ENCODE assay signal across 11 cellular contexts in the genomic region with DNA sequence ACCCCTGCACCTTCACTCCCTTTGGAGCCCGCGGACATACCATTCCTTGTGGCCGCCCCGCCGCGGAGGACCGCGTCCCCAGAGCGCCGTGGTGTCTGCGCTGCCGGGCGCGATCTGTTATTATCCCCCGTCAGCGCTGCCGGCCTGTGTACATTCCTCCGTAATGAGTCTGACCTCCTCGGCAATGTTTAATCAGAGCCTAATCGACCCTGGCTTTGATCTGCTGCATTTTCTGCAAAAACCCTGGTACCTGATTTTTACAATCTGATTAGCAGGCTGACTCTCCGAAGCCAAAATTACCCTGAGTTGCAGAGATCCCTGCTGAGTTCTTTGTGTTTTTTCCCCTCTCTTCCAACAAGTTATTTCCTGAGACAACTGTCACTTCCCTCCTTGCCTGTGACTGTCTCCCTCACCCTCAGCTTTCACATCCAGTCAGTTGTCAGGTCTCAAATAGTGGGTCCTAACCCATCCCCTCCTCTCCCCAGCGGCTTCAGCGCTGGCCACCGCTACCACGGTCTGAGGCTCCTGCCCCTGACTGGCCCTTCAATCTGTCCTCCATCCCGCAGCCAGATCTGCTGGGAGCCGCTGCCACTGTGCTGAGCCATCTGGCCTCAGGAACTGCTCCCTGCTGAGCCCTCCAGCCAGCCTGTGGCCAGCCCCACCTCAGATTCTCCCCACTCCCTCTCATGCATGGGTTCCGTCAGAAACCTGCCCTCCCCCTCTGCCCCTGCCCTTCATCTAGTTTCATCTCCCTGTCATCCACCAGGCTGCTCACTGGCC. TPM values are rescaled to one million over a fixed set of nuclear protein-coding genes. Genes with fewer than 3 reads are reported as not detected.
A peak's percentile ranks its signal among the peaks of the same experiment; 100 is the strongest.
DNase-seq lines count a peak whose midpoint lies in the region; ATAC-seq, FAIRE-seq and TF ChIP-seq lines count a peak whose summit lies in the region.
"Had no signal": no experiment of that assay in that cellular context is flagged by ENCODE, and none has a peak within 500 bp of the region (broad histone marks: within the 10 kb centered on the region; RNA-seq: fewer than 3 reads in every experiment).

No MANE protein-coding gene starts in this region.

- H3K4me1 Mint-ChIP-seq in CD8-positive, alpha-beta T cell (ENCODE audit: low read depth), result peaks cover 11% of the 10 kb centered on the region

- H3K36me3 ChIP-seq in BLaER1 (no peaks in the 10 kb centered on the region), adipocyte (ENCODE audit: control insufficient read depth, insufficient read depth, low read length, severe bottlenecking) (no peaks in the 10 kb centered on the region), kidney epithelial cell (ENCODE audit: control insufficient read depth, insufficient read depth, low read length) (no peaks in the 10 kb centered on the region), esophagus muscularis mucosa (no peaks in the 10 kb centered on the region)
- no peaks in the 10 kb centered on the region for H3K36me3 ChIP-seq in CD8-positive, alpha-beta T cell (ENCODE audit: insufficient read depth, low read length)
- H3K36me3 ChIP-seq: upper lobe of right lung had no signal

- H3K9ac ChIP-seq in BLaER1, result peak overlapping the region; percentile 3; the same call in 1 of the 2 replicates
- H3K9ac ChIP-seq in adipocyte (ENCODE audit: low read length), result no peak overlapping the region

- POLR2A ChIA-PET in CD8-positive, alpha-beta T cell (lab: Charles Lee), result no interaction called here

- H3K9me3 ChIP-seq in BLaER1 (no peaks in the 10 kb centered on the region), adipocyte (ENCODE audit: control insufficient read depth, low read length) (no peaks in the 10 kb centered on the region), esophagus muscularis mucosa (no peaks in the 10 kb centered on the region)
- H3K9me3 ChIP-seq in CD8-positive, alpha-beta T cell (ENCODE audit: low read length), result no peaks in the 10 kb centered on the region
- H3K9me3 ChIP-seq: upper lobe of right lung had no signal

- WGBS in esophagus muscularis mucosa, result 47% methylated on average over 23 of the region's 28 CpGs

- no peaks in the 10 kb centered on the region for H3K9me3 Mint-ChIP-seq in CD8-positive, alpha-beta T cell

- no peak for TF ChIP-seq CTCF in kidney epithelial cell (IDR thresholded peaks at IDR 0.05; ENCODE audit: insufficient read depth, low read length, poor library complexity, severe bottlenecking)
- TF ChIP-seq CTCF in esophagus muscularis mucosa (IDR thresholded peaks at IDR 0.05), result no peak
- no peak for TF ChIP-seq CTCF in CD8-positive, alpha-beta T cell (IDR thresholded peaks at IDR 0.05)

- peak; percentile 45 for DNase-seq in HTR-8/SVneo (ENCODE audit: insufficient read length, low spot score)
- peak; percentile 71 for DNase-seq in adipocyte (ENCODE audit: low read depth)
- peak; percentile 26 for DNase-seq in kidney epithelial cell (ENCODE audit: low read depth)
- DNase-seq in NCI-H510A treated with DMSO at 0.1 percent for 48 hours (lab: John Stamatoyannopoulos, UW), result no peak
- DNase-seq in esophagus muscularis mucosa (ENCODE audit: extremely low spot score), result no peak
- DNase-seq in GM19238 (ENCODE audit: insufficient read length, low spot score), result no peak
- no peak for DNase-seq in CD8-positive, alpha-beta T cell
- DNase-seq: activated effector memory CD4-positive, alpha-beta T cell treated with Interleukin-2 at 50 U/mL for 16 hours; DMS79 treated with DMSO at 0.1 percent for 48 hours; upper lobe of right lung had no signal

- no peak for TF ChIP-seq POLR2A in esophagus muscularis mucosa (IDR thresholded peaks at IDR 0.05; ENCODE audit: low read depth)

- H3K4me2 ChIP-seq in BLaER1, result peak overlapping the region; percentile 58

- ATAC-seq in CD8-positive, alpha-beta T cell, result no peak
- ATAC-seq: upper lobe of right lung had no signal

- peaks cover 9% of the 10 kb centered on the region for H3K27me3 Mint-ChIP-seq in CD8-positive, alpha-beta T cell (ENCODE audit: low read depth)

- intact Hi-C loops in esophagus muscularis mucosa (cut with DNase I), result no loop called here
- intact Hi-C loops in CD8-positive, alpha-beta T cell (cut with DNase I, micrococcal nuclease), result no loop called here

- CTCF ChIA-PET in CD8-positive, alpha-beta T cell (lab: Charles Lee), result no interaction called here

- H3K27me3 ChIP-seq in BLaER1 (no peaks in the 10 kb centered on the region), adipocyte (replicated peaks; ENCODE audit: control insufficient read depth, insufficient read depth, low read length) (peaks cover 64% of the 10 kb centered on the region), kidney epithelial cell (ENCODE audit: control insufficient read depth, insufficient read depth, low read length) (peaks cover 11% of the 10 kb centered on the region), esophagus muscularis mucosa (peaks cover 0 to 83% (median 0%) of the 10 kb centered on the region in 4 donors)
- no peaks in the 10 kb centered on the region for H3K27me3 ChIP-seq in CD8-positive, alpha-beta T cell (ENCODE audit: insufficient read depth, low read length)

- no peak for FAIRE-seq in HTR-8/SVneo (lab: Jason Lieb, UNC)

- no peaks in the 10 kb centered on the region for H4K20me1 ChIP-seq in BLaER1

- H3K4me3 Mint-ChIP-seq in CD8-positive, alpha-beta T cell, result no peak overlapping the region

- no peak for TF ChIP-seq EP300 in esophagus muscularis mucosa (IDR thresholded peaks at IDR 0.05)

- H3K4me3 ChIP-seq in BLaER1 (no peak overlapping the region), adipocyte (ENCODE audit: low read length) (no peak overlapping the region), kidney epithelial cell (ENCODE audit: low read depth, low read length) (no peak overlapping the region), esophagus muscularis mucosa (no peak overlapping the region)
- H3K4me3 ChIP-seq in CD8-positive, alpha-beta T cell (ENCODE audit: low read depth, low read length), result no peak overlapping the region
- H3K4me3 ChIP-seq: upper lobe of right lung had no signal

- H3K27ac ChIP-seq in BLaER1 (no peak overlapping the region), esophagus muscularis mucosa (replicated peaks in 1 of 4) (no peak overlapping the region)
- no peak overlapping the region for H3K27ac ChIP-seq in CD8-positive, alpha-beta T cell (ENCODE audit: low read depth, low read length)
- H3K27ac ChIP-seq: upper lobe of right lung had no signal

- H3K36me3 Mint-ChIP-seq in CD8-positive, alpha-beta T cell, result no peaks in the 10 kb centered on the region

- H3K4me1 ChIP-seq in BLaER1, result peaks cover 39% of the 10 kb centered on the region
- H3K4me1 ChIP-seq in adipocyte (ENCODE audit: control insufficient read depth, insufficient read depth, low read length), result peaks cover 5% of the 10 kb centered on the region
- peaks cover 0 to 18% (median 10%) of the 10 kb centered on the region in 4 donors for H3K4me1 ChIP-seq in esophagus muscularis mucosa
- H3K4me1 ChIP-seq in CD8-positive, alpha-beta T cell (ENCODE audit: insufficient read depth, low read length), result peaks cover 10% of the 10 kb centered on the region
- H3K4me1 ChIP-seq: upper lobe of right lung had no signal

- no peak overlapping the region for H3K27ac Mint-ChIP-seq in CD8-positive, alpha-beta T cell

RNA-seq across cellular contexts. Expression of gene GLIS1, which starts 53.5 kb away (rescaled TPM):
- total RNA-seq in kidney epithelial cell (0.63 and 0.75 TPM in 2 replicates), esophagus muscularis mucosa (under 1 TPM in 2 of 4 donors, not detected in 2; 0.17 to 0.42 TPM)
- total RNA-seq in CD8-positive, alpha-beta T cell, result not detected

Comparison
In these comparisons a context has a peak if more than half of its experiments do, and no peak if none do; other contexts are left out.
1. DNase-seq: peak in HTR-8/SVneo (single experiment), adipocyte (single experiment) and kidney epithelial cell (single experiment); none in NCI-H510A treated with DMSO at 0.1 percent for 48 hours (single experiment), esophagus muscularis mucosa (single experiment), GM19238 (single experiment) and CD8-positive, alpha-beta T cell (0 of 7).